ENCODE assay signal across 27 cellular contexts in genomic region chr13:28826368-28826767, GRCh38. TPM values are rescaled to one million over a fixed set of nuclear protein-coding genes. Genes with fewer than 3 reads are reported as not detected.
"Had no signal": no experiment of that assay in that cellular context is flagged by ENCODE, and none has a peak within 500 bp of the region (broad histone marks: within the 10 kb centered on the region; RNA-seq: fewer than 3 reads in every experiment).

No MANE protein-coding gene starts in this region.

- ATAC-seq: stimulated activated effector memory CD8-positive, alpha-beta T cell treated with anti-CD3 and anti-CD28 coated beads, Interleukin-12 subunit alpha, Interleukin-12 subunit beta, amount 100 ng/mL, for 72 hours; stimulated activated memory B cell treated with anti-CD40 and anti-IgM and Interleukin-4, amounts not matched to agents 10 μg/mL and 1 μg/mL and 100 μg/mL, for 72 hours; stimulated activated naive B cell treated with anti-CD40 and anti-IgM and Interleukin-4, amounts not matched to agents 10 μg/mL and 1 μg/mL and 100 μg/mL, for 72 hours; stimulated activated naive CD8-positive, alpha-beta T cell treated with anti-CD3 and anti-CD28 coated beads, Interleukin-15, amount 100 ng/mL, for 72 hours; stimulated activated naive CD8-positive, alpha-beta T cell treated with anti-CD3 and anti-CD28 coated beads, Interleukin-15, Interleukin-2, amounts not matched to agents 100 U/mL and 50 U/mL, for 24 hours; upper lobe of right lung had no signal

- H3K36me3 Mint-ChIP-seq: stimulated activated effector memory CD8-positive, alpha-beta T cell treated with anti-CD3 and anti-CD28 coated beads, Interleukin-12 subunit alpha, Interleukin-12 subunit beta, amount 100 ng/mL, for 72 hours; stimulated activated memory B cell treated with anti-CD40 and anti-IgM and Interleukin-4, amounts not matched to agents 10 μg/mL and 1 μg/mL and 100 μg/mL, for 72 hours had no signal

- H3K27ac ChIP-seq: stomach, suprapubic skin, testis, thoracic aorta, tibial artery, tibial nerve, transverse colon, upper lobe of left lung, upper lobe of right lung, uterus, vagina had no signal

- H3K4me3 Mint-ChIP-seq: stimulated activated effector memory CD8-positive, alpha-beta T cell treated with anti-CD3 and anti-CD28 coated beads, Interleukin-12 subunit alpha, Interleukin-12 subunit beta, amount 100 ng/mL, for 72 hours; stimulated activated memory B cell treated with anti-CD40 and anti-IgM and Interleukin-4, amounts not matched to agents 10 μg/mL and 1 μg/mL and 100 μg/mL, for 72 hours; stimulated activated naive B cell treated with anti-CD40 and anti-IgM and Interleukin-4, amounts not matched to agents 10 μg/mL and 1 μg/mL and 100 μg/mL, for 72 hours; stimulated activated naive CD8-positive, alpha-beta T cell treated with anti-CD3 and anti-CD28 coated beads, Interleukin-15, amount 100 ng/mL, for 72 hours; stimulated activated naive CD8-positive, alpha-beta T cell treated with anti-CD3 and anti-CD28 coated beads, Interleukin-15, Interleukin-2, amounts not matched to agents 100 ng/mL and 50 ng/mL, for 24 hours; type B pancreatic cell had no signal

- H3K9me3 ChIP-seq: testis had no signal

- H3K4me1 ChIP-seq: stomach, suprapubic skin, testis, tibial artery, tibial nerve, transverse colon, upper lobe of left lung, upper lobe of right lung, uterus, vagina had no signal

- DNase-seq: stimulated activated CD4-positive, alpha-beta T cell treated with anti-CD3 and anti-CD28 coated beads, Interleukin-2, amount 100 ng/mL, for 48 hours; stimulated activated CD4-positive, alpha-beta T cell treated with anti-CD3 and anti-CD28 coated beads, Interleukin-4, amount 100 ng/mL, for 1 hour; stimulated activated CD4-positive, alpha-beta T cell treated with anti-CD3 and anti-CD28 coated beads, Interleukin-4, amount 100 ng/mL, for 24 hours; stimulated activated CD4-positive, alpha-beta T cell treated with anti-CD3 and anti-CD28 coated beads, Interleukin-4, amount 100 ng/mL, for 4 hours; stimulated activated CD8-positive, alpha-beta memory T cell treated with anti-CD3 and anti-CD28 coated beads, Interleukin-4, amount 100 ng/mL, for 48 hours; stimulated activated naive B cell treated with anti-CD40 and anti-IgM and Interleukin-4, amounts not matched to agents 10 μg/mL and 1 μg/mL and 100 μg/mL, for 72 hours; stimulated activated naive CD4-positive, alpha-beta T cell; stimulated activated naive CD4-positive, alpha-beta T cell treated with Interleukin-2 at 50 U/mL for 16 hours; stimulated activated naive CD8-positive, alpha-beta T cell treated with anti-CD3 and anti-CD28 coated beads, Interleukin-15, amount 100 ng/mL, for 72 hours; stimulated activated naive CD8-positive, alpha-beta T cell treated with anti-CD3 and anti-CD28 coated beads, Interleukin-15, Interleukin-2, amounts not matched to agents 100 U/mL and 50 U/mL, for 24 hours; stomach; substantia nigra; testis; tibial artery; transverse colon; upper lobe of left lung; upper lobe of right lung; uterus had no signal

- H3K36me3 ChIP-seq: stomach, suprapubic skin, thoracic aorta, tibial nerve, transverse colon, upper lobe of left lung, upper lobe of right lung, uterus, vagina had no signal

- H3K4me1 Mint-ChIP-seq: stimulated activated effector memory CD8-positive, alpha-beta T cell treated with anti-CD3 and anti-CD28 coated beads, Interleukin-12 subunit alpha, Interleukin-12 subunit beta, amount 100 ng/mL, for 72 hours; stimulated activated memory B cell treated with anti-CD40 and anti-IgM and Interleukin-4, amounts not matched to agents 10 μg/mL and 1 μg/mL and 100 μg/mL, for 72 hours; stimulated activated naive B cell treated with anti-CD40 and anti-IgM and Interleukin-4, amounts not matched to agents 10 μg/mL and 1 μg/mL and 100 μg/mL, for 72 hours; stimulated activated naive CD8-positive, alpha-beta T cell treated with anti-CD3 and anti-CD28 coated beads, Interleukin-15, amount 100 ng/mL, for 72 hours had no signal

- H3K27ac Mint-ChIP-seq: stimulated activated effector memory CD8-positive, alpha-beta T cell treated with anti-CD3 and anti-CD28 coated beads, Interleukin-12 subunit alpha, Interleukin-12 subunit beta, amount 100 ng/mL, for 72 hours; stimulated activated memory B cell treated with anti-CD40 and anti-IgM and Interleukin-4, amounts not matched to agents 10 μg/mL and 1 μg/mL and 100 μg/mL, for 72 hours; stimulated activated naive B cell treated with anti-CD40 and anti-IgM and Interleukin-4, amounts not matched to agents 10 μg/mL and 1 μg/mL and 100 μg/mL, for 72 hours; stimulated activated naive CD8-positive, alpha-beta T cell treated with anti-CD3 and anti-CD28 coated beads, Interleukin-15, amount 100 ng/mL, for 72 hours; stimulated activated naive CD8-positive, alpha-beta T cell treated with anti-CD3 and anti-CD28 coated beads, Interleukin-15, Interleukin-2, amounts not matched to agents 100 ng/mL and 50 ng/mL, for 24 hours; type B pancreatic cell had no signal

- H3K4me3 ChIP-seq: stomach, suprapubic skin, testis, thoracic aorta, tibial artery, tibial nerve, transverse colon, upper lobe of left lung, upper lobe of right lung, uterus, vagina had no signal

- H3K27me3 ChIP-seq: testis, tibial artery, upper lobe of left lung, uterus, vagina had no signal

RNA-seq across cellular contexts. Expression of gene MTUS2, which starts 6.2 kb away (rescaled TPM):
- total RNA-seq: subcutaneous adipose tissue had no signal
